ENCODE assay signal across 19 cellular contexts in the genomic region with DNA sequence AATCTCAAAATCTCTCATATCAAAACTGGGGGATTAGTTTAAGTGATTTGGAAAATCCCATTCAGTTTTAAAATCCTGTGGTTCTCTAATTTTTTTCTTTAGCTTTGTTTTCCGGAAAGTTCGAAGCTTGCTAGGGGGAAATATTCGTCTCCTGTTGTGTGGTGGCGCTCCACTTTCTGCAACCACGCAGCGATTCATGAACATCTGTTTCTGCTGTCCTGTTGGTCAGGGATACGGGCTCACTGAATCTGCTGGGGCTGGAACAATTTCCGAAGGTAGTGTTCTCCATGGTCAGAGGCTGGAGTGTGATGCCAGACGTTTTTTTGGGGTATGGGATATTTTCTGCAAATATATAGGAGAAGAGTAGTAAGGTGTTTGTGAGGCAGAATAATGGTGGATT.
DNase-seq lines count a peak whose midpoint lies in the region; ATAC-seq and TF ChIP-seq lines count a peak whose summit lies in the region.
"Had no signal": no experiment of that assay in that cellular context is flagged by ENCODE, and none has a peak within 500 bp of the region (broad histone marks: within the 10 kb centered on the region; RNA-seq: fewer than 3 reads in every experiment).

No MANE protein-coding gene starts in this region.

- no peak overlapping the region for H3K4me2 ChIP-seq in PC-9
- H3K4me2 ChIP-seq in mesenchymal stem cell (ENCODE audit: low read length, poor library complexity, severe bottlenecking), result no peak overlapping the region
- H3K4me2 ChIP-seq in smooth muscle cell, result no peak overlapping the region
- H3K4me2 ChIP-seq in neuronal stem cell (ENCODE audit: insufficient read depth, low read length, poor library complexity, severe bottlenecking), result no peak overlapping the region

- H3K27me3 Mint-ChIP-seq in activated T-cell treated with anti-CD3 and anti-CD28 coated beads, Interleukin-2, amount 50 U/mL, for 72 hours (ENCODE audit: low read depth), result no peaks in the 10 kb centered on the region

- H3K9ac ChIP-seq in mesenchymal stem cell (ENCODE audit: low read length), result no peak overlapping the region
- H3K9ac ChIP-seq in smooth muscle cell (ENCODE audit: low read depth), result no peak overlapping the region
- no peak overlapping the region for H3K9ac ChIP-seq in neuronal stem cell (ENCODE audit: low read depth, low read length, poor library complexity)

- H3K27ac ChIP-seq in PC-9, result 0 out of 2 replicates have a peak overlapping the region, but pooled peaks have one; percentile 2
- H3K27ac ChIP-seq in mesenchymal stem cell (ENCODE audit: low read length, poor library complexity, severe bottlenecking), result no peak overlapping the region
- peak overlapping the region; percentile 20 for H3K27ac ChIP-seq in smooth muscle cell (ENCODE audit: low read depth)
- no peak overlapping the region for H3K27ac ChIP-seq in neuronal stem cell (replicated peaks; ENCODE audit: low read length)
- H3K27ac ChIP-seq: 22Rv1 had no signal

- H3K14ac ChIP-seq in mesenchymal stem cell (ENCODE audit: low read length in 2 of 2) (no peak overlapping the region), neuronal stem cell (ENCODE audit: low read length) (no peak overlapping the region)

- no peak for DNase-seq in activated T-cell treated with anti-CD3 and anti-CD28 coated beads, Interleukin-2, amount 50 U/mL, for 72 hours
- DNase-seq in activated T-cell treated with anti-CD3 and anti-CD28 coated beads, Interleukin-2, amount 50 U/mL, for 1 hour, result no peak
- DNase-seq in PC-9 (no peak), mesenchymal stem cell (no peak), smooth muscle cell (lab: John Stamatoyannopoulos, UW; ENCODE audit: unreplicated experiment) (no peak), HUDEP-2 (lab: John Stamatoyannopoulos, UW; ENCODE audit: unreplicated experiment in 76 of 76) (no peak), neuronal stem cell (ENCODE audit: low spot score) (no peak), SW 1271 (lab: John Stamatoyannopoulos, UW) (no peak)
- DNase-seq: CD8-positive, alpha-beta T cell; COR-L47; DMS153; DMS79 treated with DMSO at 0.1 percent for 48 hours; EL; GOT3; HCEC 1CT; HFFc6; IMR-90 had no signal

- H3K4me3 ChIP-seq in PC-9 (no peak overlapping the region), mesenchymal stem cell (ENCODE audit: insufficient read depth in 1 of 2, low read depth in 1 of 2, low read length in 2 of 2) (no peak overlapping the region), smooth muscle cell (no peak overlapping the region), neuronal stem cell (ENCODE audit: low read length in 2 of 2) (no peak overlapping the region)

- H3K79me1 ChIP-seq in mesenchymal stem cell (replicated peaks; ENCODE audit: low read length, poor library complexity, severe bottlenecking), result peaks cover 11% of the 10 kb centered on the region
- peaks cover 3% of the 10 kb centered on the region for H3K79me1 ChIP-seq in neuronal stem cell (ENCODE audit: low read depth, low read length)

- no peaks in the 10 kb centered on the region for H3K4me1 Mint-ChIP-seq in activated T-cell treated with anti-CD3 and anti-CD28 coated beads, Interleukin-2, amount 50 U/mL, for 72 hours (ENCODE audit: low read depth)

- H3K4me3 Mint-ChIP-seq in activated T-cell treated with anti-CD3 and anti-CD28 coated beads, Interleukin-2, amount 50 U/mL, for 72 hours, result no peak overlapping the region
- H3K4me3 Mint-ChIP-seq: CD14-positive monocyte; CD8-positive, alpha-beta T cell; HFFc6 had no signal

- peaks cover 98% of the 10 kb centered on the region for H3F3A ChIP-seq in PC-9 (ENCODE audit: insufficient read depth, low read depth)
- H3F3A ChIP-seq in smooth muscle cell (ENCODE audit: low read depth), result peaks cover 14% of the 10 kb centered on the region

- TF ChIP-seq CTCF in PC-9 (conservative IDR thresholded peaks at IDR 0.05) (no peak), smooth muscle cell (IDR thresholded peaks at IDR 0.05; ENCODE audit: borderline replicate concordance, insufficient read depth, poor library complexity, severe bottlenecking) (no peak)

- H3K18ac ChIP-seq in mesenchymal stem cell (ENCODE audit: low read depth in 1 of 2, low read length in 2 of 2), result no peak overlapping the region
- H3K18ac ChIP-seq in neuronal stem cell (ENCODE audit: low read length), result no peak overlapping the region

- H2AK5ac ChIP-seq in mesenchymal stem cell (ENCODE audit: low read length, severe bottlenecking), result no peak overlapping the region
- no peak overlapping the region for H2AK5ac ChIP-seq in neuronal stem cell (ENCODE audit: low read depth, low read length)

- H2BK15ac ChIP-seq in mesenchymal stem cell (ENCODE audit: low read depth, poor library complexity, severe bottlenecking) (no peak overlapping the region), neuronal stem cell (ENCODE audit: low read length) (no peak overlapping the region)

- POLR2A ChIA-PET in PC-9 (lab: Charles Lee; ENCODE audit: unreplicated experiment), result no interaction called here

- H3K23ac ChIP-seq in mesenchymal stem cell (ENCODE audit: low read length in 2 of 2) (no peak overlapping the region), neuronal stem cell (ENCODE audit: low read depth, low read length, poor library complexity) (no peak overlapping the region)

- no peak overlapping the region for H2AFZ ChIP-seq in PC-9
- H2AFZ ChIP-seq in mesenchymal stem cell (ENCODE audit: low read depth, low read length), result no peak overlapping the region
- H2AFZ ChIP-seq in smooth muscle cell (ENCODE audit: low read depth), result no peak overlapping the region
- H2AFZ ChIP-seq in neuronal stem cell (ENCODE audit: low read length), result no peak overlapping the region

- H3K27me3 ChIP-seq in PC-9 (ENCODE audit: insufficient read depth, low read depth), result no peaks in the 10 kb centered on the region
- H3K27me3 ChIP-seq in mesenchymal stem cell (ENCODE audit: control insufficient read depth in 1 of 2, insufficient read depth in 1 of 2, low read length in 2 of 2), result no peaks in the 10 kb centered on the region
- H3K27me3 ChIP-seq in smooth muscle cell (ENCODE audit: low read depth), result no peaks in the 10 kb centered on the region
- no peaks in the 10 kb centered on the region for H3K27me3 ChIP-seq in neuronal stem cell (ENCODE audit: control insufficient read depth in 3 of 3, insufficient read depth in 3 of 3, low read depth in 1 of 3, low read length in 3 of 3)

- peaks cover 5 to 22% of the 10 kb centered on the region in 2 donors for H3K36me3 Mint-ChIP-seq in activated T-cell treated with anti-CD3 and anti-CD28 coated beads, Interleukin-2, amount 50 U/mL, for 72 hours (ENCODE audit: insufficient read depth in 2 of 2)

- no peaks in the 10 kb centered on the region for H3K9me2 ChIP-seq in PC-9 (ENCODE audit: insufficient read depth)

- no peak overlapping the region for H2BK12ac ChIP-seq in mesenchymal stem cell (ENCODE audit: low read length in 2 of 2)
- H2BK12ac ChIP-seq in neuronal stem cell (ENCODE audit: low read length), result no peak overlapping the region

- H3K4ac ChIP-seq in mesenchymal stem cell (ENCODE audit: low read depth in 1 of 2, low read length in 2 of 2) (no peak overlapping the region), neuronal stem cell (ENCODE audit: low read length) (no peak overlapping the region)

- H4K20me1 ChIP-seq in PC-9 (ENCODE audit: insufficient read depth) (peaks cover 62% of the 10 kb centered on the region; the same call in 1 of the 2 replicates), smooth muscle cell (ENCODE audit: low read depth) (peaks cover 11% of the 10 kb centered on the region)

- CTCF ChIA-PET in PC-9 (lab: Charles Lee), result interaction anchor here (0.7 to 1.2 kb wide), 2 partner anchors 12 to 984 kb away, joined by 4 to 5 read pairs; no protein-coding TSS in a partner anchor

- H2BK120ac ChIP-seq in mesenchymal stem cell (ENCODE audit: low read depth, low read length) (peak overlapping the region; percentile 15), neuronal stem cell (ENCODE audit: low read depth, low read length) (no peak overlapping the region)

- intact Hi-C loops in PC-9 (cut with micrococcal nuclease; ENCODE audit: unreplicated experiment), result no loop called here

- H3K9me3 Mint-ChIP-seq in activated T-cell treated with anti-CD3 and anti-CD28 coated beads, Interleukin-2, amount 50 U/mL, for 72 hours, result no peaks in the 10 kb centered on the region
- H3K9me3 Mint-ChIP-seq: CD14-positive monocyte; CD8-positive, alpha-beta T cell; HFFc6 had no signal

- H3K4me1 ChIP-seq in PC-9 (replicated peaks; ENCODE audit: insufficient read depth) (no peaks in the 10 kb centered on the region), mesenchymal stem cell (ENCODE audit: control insufficient read depth, insufficient read depth, low read depth, low read length) (no peaks in the 10 kb centered on the region), smooth muscle cell (ENCODE audit: low read depth) (no peaks in the 10 kb centered on the region), neuronal stem cell (ENCODE audit: control insufficient read depth in 2 of 2, insufficient read depth in 1 of 2, low read depth in 1 of 2, low read length in 2 of 2) (no peaks in the 10 kb centered on the region)

- no TSS peak for BruUV-seq in PC-9 (replicated peaks; lab: Mats Ljungman, UMichigan)

- no peak overlapping the region for H4K8ac ChIP-seq in mesenchymal stem cell (ENCODE audit: low read length)
- H4K8ac ChIP-seq in neuronal stem cell (ENCODE audit: low read depth, low read length), result no peak overlapping the region

- H3K79me2 ChIP-seq in PC-9 (ENCODE audit: low read depth) (peaks cover 31% of the 10 kb centered on the region; the same call in 1 of the 2 replicates), smooth muscle cell (ENCODE audit: low read depth) (peaks cover 17% of the 10 kb centered on the region)

- no peak overlapping the region for H2BK5ac ChIP-seq in mesenchymal stem cell (ENCODE audit: low read depth, low read length, poor library complexity, severe bottlenecking)
- H2BK5ac ChIP-seq in neuronal stem cell (ENCODE audit: low read length), result no peak overlapping the region

- ATAC-seq in activated T-cell treated with anti-CD3 and anti-CD28 coated beads, Interleukin-2, amount 50 U/mL, for 72 hours (replicated peaks in 1 of 2), result no peak
- ATAC-seq: CD8-positive, alpha-beta T cell had no signal

- WGBS in mesenchymal stem cell, result 98% methylated on average over 9 of the region's 9 CpGs
- WGBS in smooth muscle cell (ENCODE audit: low lambda C conversion rate), result 71% methylated on average over 9 of the region's 9 CpGs
- WGBS in neuronal stem cell (ENCODE audit: extremely low coverage in 2 of 2, insufficient read length in 2 of 2, insufficient replicate concordance in 1 of 2), 2 donors, result no CpG with 5 or more reads among the region's 9 CpGs

- H3K36me3 ChIP-seq in PC-9 (ENCODE audit: low read depth), result peaks cover 89% of the 10 kb centered on the region
- H3K36me3 ChIP-seq in mesenchymal stem cell (ENCODE audit: control insufficient read depth in 1 of 2, insufficient read depth in 2 of 2, low read depth in 1 of 2, low read length in 2 of 2), result peaks cover 11 to 87% of the 10 kb centered on the region in 2 experiments
- peaks cover 18% of the 10 kb centered on the region for H3K36me3 ChIP-seq in smooth muscle cell (ENCODE audit: low read depth)
- H3K36me3 ChIP-seq in neuronal stem cell (replicated peaks in 1 of 2; ENCODE audit: control insufficient read depth in 2 of 2, insufficient read depth in 2 of 2, low read length in 2 of 2), result peaks cover 22 to 95% of the 10 kb centered on the region in 2 donors

- H3K9me3 ChIP-seq in PC-9 (ENCODE audit: insufficient read depth, low read depth) (no peaks in the 10 kb centered on the region), mesenchymal stem cell (ENCODE audit: control insufficient read depth, low read length) (no peaks in the 10 kb centered on the region), smooth muscle cell (replicated peaks; ENCODE audit: low read depth) (no peaks in the 10 kb centered on the region), neuronal stem cell (replicated peaks in 1 of 2; ENCODE audit: control insufficient read depth in 2 of 2, insufficient read depth in 1 of 2, low read depth in 1 of 2, low read length in 2 of 2) (peaks cover 0 to 3% of the 10 kb centered on the region in 2 donors)

- H4K91ac ChIP-seq in mesenchymal stem cell (ENCODE audit: low read length), result no peak overlapping the region
- H4K91ac ChIP-seq in neuronal stem cell (ENCODE audit: low read depth, low read length, poor library complexity), result no peak overlapping the region

- H3K27ac Mint-ChIP-seq in activated T-cell treated with anti-CD3 and anti-CD28 coated beads, Interleukin-2, amount 50 U/mL, for 72 hours, result peak overlapping the region; percentile 16
- H3K27ac Mint-ChIP-seq: CD8-positive, alpha-beta T cell; HFFc6 had no signal

Comparison
In these comparisons a context has a peak if more than half of its experiments do, and no peak if none do; other contexts are left out.
1. H3K27ac ChIP-seq: peak in PC-9 (single experiment) and smooth muscle cell (single experiment); none in mesenchymal stem cell (single experiment) and neuronal stem cell (single experiment).